30 cellular contexts compared by ENCODE assay signal in the genomic region with DNA sequence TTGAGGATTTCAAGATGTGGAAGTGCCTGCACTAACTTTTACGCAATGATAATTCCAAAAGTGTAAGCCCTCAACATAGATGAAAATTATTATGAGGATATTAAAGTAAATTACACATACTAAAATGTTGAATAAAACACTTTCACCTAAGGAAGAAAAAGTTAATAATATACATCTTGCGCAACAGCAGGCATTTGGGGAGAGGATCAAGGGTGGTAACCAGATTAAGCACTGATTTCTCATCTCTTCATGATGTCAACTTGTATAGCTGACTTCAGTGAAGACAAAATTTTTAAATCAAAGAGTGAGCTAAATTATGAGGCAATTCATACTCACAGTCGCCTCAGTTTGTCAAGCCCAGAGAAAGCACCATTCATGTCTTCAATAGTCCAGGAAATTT. TPM values are rescaled to one million over a fixed set of nuclear protein-coding genes. Genes with fewer than 3 reads are reported as not detected.
"Had no signal": no experiment of that assay in that cellular context is flagged by ENCODE, and none has a peak within 500 bp of the region (broad histone marks: within the 10 kb centered on the region; RNA-seq: fewer than 3 reads in every experiment).

No MANE protein-coding gene starts in this region.

- FAIRE-seq: bronchial epithelial cell, colon, frontal cortex, keratinocyte, TTC549 had no signal

- H3K27me3 ChIP-seq: hepatocyte, neural progenitor cell, tibial nerve had no signal

- H3K9ac ChIP-seq: neural progenitor cell had no signal

- H3K27ac ChIP-seq: epithelial cell of prostate, hepatocyte, neural progenitor cell had no signal

- H3K9me3 Mint-ChIP-seq: activated naive CD4-positive, alpha-beta T cell treated with anti-CD3 and anti-CD28 coated beads, Interleukin-2, amount 50 U/mL, for 72 hours; activated T-cell treated with anti-CD3 and anti-CD28 coated beads, Interleukin-2, amount 50 U/mL, for 72 hours; neural progenitor cell; stimulated activated memory B cell treated with anti-CD40 and anti-IgM and Interleukin-4, amounts not matched to agents 10 μg/mL and 1 μg/mL and 100 μg/mL, for 72 hours; stimulated activated naive CD8-positive, alpha-beta T cell treated with anti-CD3 and anti-CD28 coated beads, Interleukin-15, amount 100 ng/mL, for 72 hours; T-helper 1 cell treated with Interleukin-12 subunit alpha and Interleukin-12 subunit beta and Interleukin-4 antibody, amounts not matched to agents 30 μg/mL and 1 μg/mL, for 36 hours had no signal

- H3K4me3 ChIP-seq: hepatocyte, neural progenitor cell, skin epidermis, tibial nerve had no signal

- ATAC-seq: activated naive CD4-positive, alpha-beta T cell treated with anti-CD3 and anti-CD28 coated beads, Interleukin-2, amount 50 U/mL, for 72 hours; activated T-cell treated with anti-CD3 and anti-CD28 coated beads, Interleukin-2, amount 50 U/mL, for 72 hours; left cardiac atrium; left ventricle myocardium superior; sciatic nerve; stimulated activated memory B cell treated with anti-CD40 and anti-IgM and Interleukin-4, amounts not matched to agents 10 μg/mL and 1 μg/mL and 100 μg/mL, for 72 hours; stimulated activated naive CD8-positive, alpha-beta T cell treated with anti-CD3 and anti-CD28 coated beads, Interleukin-15, amount 100 ng/mL, for 72 hours had no signal

- DNase-seq: activated CD4-positive, alpha-beta T cell treated with anti-CD3 and anti-CD28 coated beads for 4 hours; activated CD4-positive, alpha-beta T cell treated with anti-CD3 and anti-CD28 coated beads, Interleukin-2, amount 50 U/mL, for 4 hours; activated naive CD4-positive, alpha-beta T cell; activated T-cell treated with anti-CD3 and anti-CD28 coated beads for 4 hours; activated T-cell treated with anti-CD3 and anti-CD28 coated beads, Interleukin-2, amount 50 U/mL, for 72 hours; dermis blood vessel endothelial cell; effector CD4-positive, alpha-beta T cell; left cardiac atrium; left ventricle myocardium superior; naive B cell; occipital lobe; stimulated activated CD4-positive, alpha-beta T cell treated with anti-CD3 and anti-CD28 coated beads, Interleukin-4, amount 100 ng/mL, for 4 hours; stimulated activated CD8-positive, alpha-beta memory T cell treated with anti-CD3 and anti-CD28 coated beads, Interleukin-4, amount 100 ng/mL, for 48 hours; stimulated activated naive CD8-positive, alpha-beta T cell treated with anti-CD3 and anti-CD28 coated beads, Interleukin-15, amount 100 ng/mL, for 72 hours; T-helper 9 cell had no signal

- H3K4me1 Mint-ChIP-seq: central memory CD8-positive, alpha-beta T cell; naive B cell; stimulated activated memory B cell treated with anti-CD40 and anti-IgM and Interleukin-4, amounts not matched to agents 10 μg/mL and 1 μg/mL and 100 μg/mL, for 72 hours; stimulated activated naive CD8-positive, alpha-beta T cell treated with anti-CD3 and anti-CD28 coated beads, Interleukin-15, amount 100 ng/mL, for 72 hours had no signal

- H2AFZ ChIP-seq: hepatocyte, neural progenitor cell had no signal

- H3K4me3 Mint-ChIP-seq: activated T-cell treated with anti-CD3 and anti-CD28 coated beads, Interleukin-2, amount 50 U/mL, for 72 hours; central memory CD8-positive, alpha-beta T cell; naive B cell; neural progenitor cell; stimulated activated memory B cell treated with anti-CD40 and anti-IgM and Interleukin-4, amounts not matched to agents 10 μg/mL and 1 μg/mL and 100 μg/mL, for 72 hours; stimulated activated naive CD8-positive, alpha-beta T cell treated with anti-CD3 and anti-CD28 coated beads, Interleukin-15, amount 100 ng/mL, for 72 hours; T-helper 1 cell treated with Interleukin-12 subunit alpha and Interleukin-12 subunit beta and Interleukin-4 antibody, amounts not matched to agents 30 μg/mL and 1 μg/mL, for 36 hours had no signal

- H3K9me3 ChIP-seq: tibial nerve had no signal

- H3K4me2 ChIP-seq: hepatocyte, neural progenitor cell had no signal

- H3K27ac Mint-ChIP-seq: activated naive CD4-positive, alpha-beta T cell treated with anti-CD3 and anti-CD28 coated beads, Interleukin-2, amount 50 U/mL, for 72 hours; activated T-cell treated with anti-CD3 and anti-CD28 coated beads, Interleukin-2, amount 50 U/mL, for 72 hours; naive B cell; neural progenitor cell; stimulated activated memory B cell treated with anti-CD40 and anti-IgM and Interleukin-4, amounts not matched to agents 10 μg/mL and 1 μg/mL and 100 μg/mL, for 72 hours; stimulated activated naive CD8-positive, alpha-beta T cell treated with anti-CD3 and anti-CD28 coated beads, Interleukin-15, amount 100 ng/mL, for 72 hours; T-helper 1 cell treated with Interleukin-12 subunit alpha and Interleukin-12 subunit beta and Interleukin-4 antibody, amounts not matched to agents 30 μg/mL and 1 μg/mL, for 36 hours had no signal

- H3K36me3 Mint-ChIP-seq: activated naive CD4-positive, alpha-beta T cell treated with anti-CD3 and anti-CD28 coated beads, Interleukin-2, amount 50 U/mL, for 72 hours; naive B cell; stimulated activated memory B cell treated with anti-CD40 and anti-IgM and Interleukin-4, amounts not matched to agents 10 μg/mL and 1 μg/mL and 100 μg/mL, for 72 hours had no signal

- H3K27me3 Mint-ChIP-seq: central memory CD8-positive, alpha-beta T cell; naive B cell; stimulated activated memory B cell treated with anti-CD40 and anti-IgM and Interleukin-4, amounts not matched to agents 10 μg/mL and 1 μg/mL and 100 μg/mL, for 72 hours; stimulated activated naive CD8-positive, alpha-beta T cell treated with anti-CD3 and anti-CD28 coated beads, Interleukin-15, amount 100 ng/mL, for 72 hours had no signal

RNA-seq across cellular contexts. Expression of a gene that starts 33.8 kb away (rescaled TPM):
- total RNA-seq: activated naive CD4-positive, alpha-beta T cell treated with anti-CD3 and anti-CD28 coated beads, Interleukin-2, amount 50 U/mL, for 72 hours had no signal
